In genomic region chr2:158385646-158386045, GRCh38 we compare ENCODE assay signal across 6 cellular contexts.
"Had no signal": no experiment of that assay in that cellular context is flagged by ENCODE, and none has a peak within 500 bp of the region (broad histone marks: within the 10 kb centered on the region; RNA-seq: fewer than 3 reads in every experiment).

No MANE protein-coding gene starts in this region.

- H3K27ac ChIP-seq: HL-60 had no signal

- H2AFZ ChIP-seq: GM23338 had no signal

- H3K4me3 ChIP-seq: GM23338 had no signal

- ATAC-seq: GM23338, HepG2 had no signal

- H3K4me2 ChIP-seq: GM23338 had no signal

- DNase-seq: H9, HCEC 1CT, KBM-7 had no signal
